Comparison of ENCODE assay signal across 13 cellular contexts in the genomic region with DNA sequence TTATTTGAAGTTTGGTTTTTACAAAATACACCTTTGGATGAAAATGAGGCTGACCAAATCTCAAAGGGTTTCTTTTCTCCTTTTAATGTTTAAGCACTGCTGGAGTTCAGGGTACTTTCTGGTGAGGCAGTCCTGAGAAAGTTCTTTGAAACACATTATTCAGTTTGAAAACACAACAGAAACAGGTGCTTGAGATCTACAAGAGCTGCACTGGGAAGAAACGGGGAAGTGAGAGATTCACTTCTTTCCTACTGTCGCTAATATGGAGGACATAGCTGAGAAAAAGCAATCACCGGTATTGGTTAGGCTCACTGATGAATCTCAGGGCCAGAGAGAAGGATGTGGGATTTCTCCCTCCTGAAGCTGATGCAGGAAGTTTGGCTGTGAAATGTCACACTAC. TPM values are rescaled to one million over a fixed set of nuclear protein-coding genes. Genes with fewer than 3 reads are reported as not detected.
DNase-seq lines count a peak whose midpoint lies in the region; ATAC-seq and TF ChIP-seq lines count a peak whose summit lies in the region.
"Had no signal": no experiment of that assay in that cellular context is flagged by ENCODE, and none has a peak within 500 bp of the region (broad histone marks: within the 10 kb centered on the region; RNA-seq: fewer than 3 reads in every experiment).

No MANE protein-coding gene starts in this region.

- H3K4me1 Mint-ChIP-seq in osteocyte (ENCODE audit: unreplicated experiment) = no peaks in the 10 kb centered on the region
- H3K4me1 Mint-ChIP-seq: stimulated activated effector memory CD8-positive, alpha-beta T cell treated with anti-CD3 and anti-CD28 coated beads, Interleukin-12 subunit alpha, Interleukin-12 subunit beta, amount 100 ng/mL, for 72 hours had no signal

- H3K4me1 ChIP-seq in DOHH2 (ENCODE audit: control insufficient read depth, low read length) = peaks cover 29% of the 10 kb centered on the region
- no peaks in the 10 kb centered on the region for H3K4me1 ChIP-seq in SJCRH30

- peaks cover 15% of the 10 kb centered on the region; the same call in 1 of the 2 replicates for H3F3A ChIP-seq in DOHH2 (ENCODE audit: control insufficient read depth, insufficient read depth)

- H3K36me3 Mint-ChIP-seq in osteocyte (ENCODE audit: unreplicated experiment) = peaks cover 6% of the 10 kb centered on the region
- H3K36me3 Mint-ChIP-seq: stimulated activated effector memory CD8-positive, alpha-beta T cell treated with anti-CD3 and anti-CD28 coated beads, Interleukin-12 subunit alpha, Interleukin-12 subunit beta, amount 100 ng/mL, for 72 hours had no signal

- TF ChIP-seq CTCF in DOHH2 (IDR thresholded peaks at IDR 0.05; ENCODE audit: low read depth, low read length, poor library complexity, severe bottlenecking) (no peak), osteocyte (IDR thresholded peaks at IDR 0.05) (no peak)

- H3K4me3 ChIP-seq in DOHH2 (ENCODE audit: low read length) (peak overlapping the region; percentile 9), SJCRH30 (no peak overlapping the region)
- H3K4me3 ChIP-seq: hepatocyte had no signal

- peaks cover 14% of the 10 kb centered on the region for H3K9me3 Mint-ChIP-seq in osteocyte (ENCODE audit: unreplicated experiment)
- H3K9me3 Mint-ChIP-seq: stimulated activated effector memory CD8-positive, alpha-beta T cell treated with anti-CD3 and anti-CD28 coated beads, Interleukin-12 subunit alpha, Interleukin-12 subunit beta, amount 100 ng/mL, for 72 hours had no signal

- no peak overlapping the region for H3K4me3 Mint-ChIP-seq in osteocyte (ENCODE audit: unreplicated experiment)
- H3K4me3 Mint-ChIP-seq: activated naive CD8-positive, alpha-beta T cell treated with anti-CD3 and anti-CD28 coated beads, Interleukin-2, amount 10 ng/mL, durations not matched to agents 7 days and 5 days; stimulated activated effector memory CD8-positive, alpha-beta T cell treated with anti-CD3 and anti-CD28 coated beads, Interleukin-12 subunit alpha, Interleukin-12 subunit beta, amount 100 ng/mL, for 72 hours had no signal

- no peaks in the 10 kb centered on the region for H3K9me2 ChIP-seq in DOHH2 (replicated peaks; ENCODE audit: control insufficient read depth, low read length)

- peaks cover 8% of the 10 kb centered on the region; the same call in 1 of the 2 replicates for H3K9me3 ChIP-seq in DOHH2 (ENCODE audit: control insufficient read depth, insufficient read depth, low read length)
- no peaks in the 10 kb centered on the region for H3K9me3 ChIP-seq in SJCRH30 (replicated peaks)

- no peaks in the 10 kb centered on the region for H3K27me3 Mint-ChIP-seq in osteocyte (ENCODE audit: unreplicated experiment)

- H3K27ac ChIP-seq in DOHH2 (ENCODE audit: low read depth, low read length) = no peak overlapping the region
- H3K27ac ChIP-seq in SJCRH30 = no peak overlapping the region
- H3K27ac ChIP-seq: hepatocyte, RWPE1 had no signal

- H4K20me1 ChIP-seq in DOHH2 (ENCODE audit: control insufficient read depth, insufficient read depth, low read depth, low read length) = no peaks in the 10 kb centered on the region

- H3K36me3 ChIP-seq in DOHH2 (ENCODE audit: control insufficient read depth, low read length) (no peaks in the 10 kb centered on the region), SJCRH30 (no peaks in the 10 kb centered on the region)

- H3K4me2 ChIP-seq in DOHH2 (ENCODE audit: low read length) = peak overlapping the region; percentile 19
- H3K4me2 ChIP-seq: hepatocyte had no signal

- DNase-seq in cerebellar cortex (ENCODE audit: low spot score) (no peak), SJCRH30 (no peak), osteocyte (ENCODE audit: extremely low spot score, unreplicated experiment) (no peak)
- DNase-seq: activated naive CD8-positive, alpha-beta T cell treated with anti-CD3 and anti-CD28 coated beads, Interleukin-2, amount 10 ng/mL, durations not matched to agents 7 days and 5 days; small intestine had no signal

- H3K27me3 ChIP-seq in DOHH2 (ENCODE audit: control insufficient read depth, low read length) (no peaks in the 10 kb centered on the region), SJCRH30 (no peaks in the 10 kb centered on the region)
- H3K27me3 ChIP-seq: hepatocyte had no signal

- ATAC-seq in GM19351 (IDR thresholded peaks at IDR 0.05; ENCODE audit: unreplicated experiment) = peak; percentile 88
- peak; percentile 93 for ATAC-seq in HG02759 (IDR thresholded peaks at IDR 0.05; ENCODE audit: unreplicated experiment)
- ATAC-seq in HG03460 (IDR thresholded peaks at IDR 0.05; ENCODE audit: unreplicated experiment) = peak; percentile 84
- ATAC-seq in GM18520 (IDR thresholded peaks at IDR 0.05; ENCODE audit: unreplicated experiment) = no peak
- ATAC-seq: stimulated activated effector memory CD8-positive, alpha-beta T cell treated with anti-CD3 and anti-CD28 coated beads, Interleukin-12 subunit alpha, Interleukin-12 subunit beta, amount 100 ng/mL, for 72 hours had no signal

- no peaks in the 10 kb centered on the region for H3K79me2 ChIP-seq in DOHH2 (ENCODE audit: control insufficient read depth, low read length)
- H3K79me2 ChIP-seq: hepatocyte had no signal

- H3K27ac Mint-ChIP-seq in osteocyte (ENCODE audit: unreplicated experiment) = no peak overlapping the region
- H3K27ac Mint-ChIP-seq: activated naive CD8-positive, alpha-beta T cell treated with anti-CD3 and anti-CD28 coated beads, Interleukin-2, amount 10 ng/mL, durations not matched to agents 7 days and 5 days; stimulated activated effector memory CD8-positive, alpha-beta T cell treated with anti-CD3 and anti-CD28 coated beads, Interleukin-12 subunit alpha, Interleukin-12 subunit beta, amount 100 ng/mL, for 72 hours had no signal

RNA-seq across cellular contexts. Expression of gene TMEM170B, which starts 22.9 kb away (rescaled TPM):
- total RNA-seq in SJCRH30 (2014; rRNA removed; shearing (Covaris generic)) = 1.0 and 1.5 TPM in 2 replicates
- total RNA-seq in osteocyte = 3.5 and 3.7 TPM in 2 replicates
